Comparison of ENCODE assay signal across 35 cellular contexts in the genomic region with DNA sequence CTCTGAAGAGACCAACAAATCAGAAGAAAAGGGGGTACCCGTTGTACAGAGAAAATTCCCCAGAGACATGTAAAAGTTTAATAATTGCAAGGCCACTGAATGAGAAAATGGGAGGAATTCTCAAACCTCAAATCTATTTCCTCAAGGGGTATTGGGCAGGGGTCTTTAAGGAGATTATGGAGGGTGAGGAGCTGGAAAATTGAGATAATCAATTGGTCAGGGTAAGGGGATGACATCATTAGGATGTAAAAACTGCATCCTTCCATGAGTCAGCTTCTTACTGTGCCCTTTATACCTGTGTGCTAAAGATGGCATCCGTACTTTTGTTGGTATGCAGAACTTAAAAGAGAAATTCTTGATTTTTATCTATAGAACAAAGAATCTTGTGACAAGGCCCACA.
DNase-seq lines count a peak whose midpoint lies in the region; ATAC-seq, FAIRE-seq and TF ChIP-seq lines count a peak whose summit lies in the region.
"Had no signal": no experiment of that assay in that cellular context is flagged by ENCODE, and none has a peak within 500 bp of the region (broad histone marks: within the 10 kb centered on the region; RNA-seq: fewer than 3 reads in every experiment).

No MANE protein-coding gene starts in this region.

- no peak overlapping the region for H3K4me2 ChIP-seq in HepG2 (ENCODE audit: low read depth, low read length)
- H3K4me2 ChIP-seq in Karpas-422 (ENCODE audit: low read depth, low read length, poor library complexity, severe bottlenecking) = no peak overlapping the region
- H3K4me2 ChIP-seq: A549; BLaER1; BLaER1 treated with 17β-estradiol and CSF1 and Interleukin-3, amounts not matched to agents 10 nM and 100 nM had no signal

- intact Hi-C loops in HepG2 (cut with micrococcal nuclease; ENCODE audit: unreplicated experiment) = no loop called here
- intact Hi-C loops in right lobe of liver (cut with DNase I) = no loop called here

- BruUV-seq in HepG2 (replicated peaks; lab: Mats Ljungman, UMichigan) = no TSS peak

- no peak for DNase-seq in HepG2 (ENCODE audit: low spot score)
- no peak for DNase-seq in right lobe of liver
- peak; percentile 19 for DNase-seq in HT-29 (ENCODE audit: low spot score)
- DNase-seq in Karpas-422 = no peak
- DNase-seq in SJCRH30 = peak; percentile 11 to 74
- no peak for DNase-seq in activated CD4-positive, alpha-beta T cell treated with anti-CD3 and anti-CD28 coated beads for 4 hours
- DNase-seq: 8988T; ACHN; AML-193; BE2C; C1 segment of cervical spinal cord; Caco-2; Calu3; CD4-positive, alpha-beta memory T cell; CD4-positive, alpha-beta T cell; CD4-positive, CD25-positive, alpha-beta regulatory T cell; CD8-positive, alpha-beta memory T cell; CD8-positive, alpha-beta T cell; COR-L47; DMS 273 treated with DMSO at 0.1 percent for 48 hours; DMS153; DMS53; DMS79; DMS79 treated with DMSO at 0.1 percent for 48 hours; DND-41; EL had no signal

- no peak overlapping the region for H3K4me3 ChIP-seq in HepG2 (replicated peaks in 1 of 3; ENCODE audit: insufficient read depth in 1 of 3, low read depth in 2 of 3, low read length in 3 of 3)
- no peak overlapping the region for H3K4me3 ChIP-seq in right lobe of liver
- no peak overlapping the region for H3K4me3 ChIP-seq in Karpas-422 (ENCODE audit: low read length)
- peak overlapping the region; percentile 16; the same call in 1 of the 2 replicates for H3K4me3 ChIP-seq in SJCRH30
- H3K4me3 ChIP-seq: A549; BLaER1; BLaER1 treated with 17β-estradiol and CSF1 and Interleukin-3, amounts not matched to agents 10 nM and 100 nM had no signal

- in situ Hi-C loops in HepG2 (cut with HindIII; ENCODE audit: extremely low pct_ligation_motif_present, low pct_unique_long_range_greater_than_20kb) = no loop called here

- H2AFZ ChIP-seq in HepG2 (ENCODE audit: low read length) (no peak overlapping the region), Karpas-422 (ENCODE audit: low read length) (peak overlapping the region; percentile 74)

- POLR2A ChIA-PET in HepG2 (lab: Yijun Ruan, JAX) = no interaction called here

- 1% methylated on average over 2 of the region's 2 CpGs for WGBS in HepG2 (ENCODE audit: low lambda C conversion rate)
- 22% methylated on average over 2 of the region's 2 CpGs for WGBS in right lobe of liver (ENCODE audit: insufficient coverage, low coverage, low lambda C conversion rate, missing lambda C conversion rate)

- H3K36me3 ChIP-seq in HepG2 (replicated peaks in 1 of 2; ENCODE audit: control insufficient read depth in 1 of 2, insufficient read depth in 2 of 2, low read length in 2 of 2) (no peaks in the 10 kb centered on the region), right lobe of liver (no peaks in the 10 kb centered on the region), Karpas-422 (ENCODE audit: insufficient read depth, low read length) (no peaks in the 10 kb centered on the region), SJCRH30 (no peaks in the 10 kb centered on the region)
- H3K36me3 ChIP-seq: BE2C; BLaER1; BLaER1 treated with 17β-estradiol and CSF1 and Interleukin-3, amounts not matched to agents 10 nM and 100 nM had no signal

- CTCF ChIA-PET in HepG2 (lab: Yijun Ruan, JAX; ENCODE audit: low intra/inter-chr PET ratio, low total read pairs) = no interaction called here

- no peak overlapping the region for H3K27ac ChIP-seq in HepG2 (ENCODE audit: extremely low read length, insufficient read depth, low read length)
- H3K27ac ChIP-seq in right lobe of liver = no peak overlapping the region
- no peak overlapping the region for H3K27ac ChIP-seq in Karpas-422 (ENCODE audit: low read length)
- peak overlapping the region; percentile 89 for H3K27ac ChIP-seq in SJCRH30
- H3K27ac ChIP-seq: 22Rv1; A549; BLaER1; BLaER1 treated with 17β-estradiol and CSF1 and Interleukin-3, amounts not matched to agents 10 nM and 100 nM; C4-2B had no signal

- H3K27me3 ChIP-seq in HepG2 (ENCODE audit: control insufficient read depth in 1 of 2, insufficient read depth in 2 of 2, low read length in 2 of 2) = no peaks in the 10 kb centered on the region
- no peaks in the 10 kb centered on the region for H3K27me3 ChIP-seq in right lobe of liver
- H3K27me3 ChIP-seq in Karpas-422 (ENCODE audit: low read length) = no peaks in the 10 kb centered on the region
- no peaks in the 10 kb centered on the region for H3K27me3 ChIP-seq in SJCRH30
- H3K27me3 ChIP-seq: BE2C; BLaER1; BLaER1 treated with 17β-estradiol and CSF1 and Interleukin-3, amounts not matched to agents 10 nM and 100 nM had no signal

- ATAC-seq in HepG2 (no peak), right lobe of liver (no peak), HG03175 (IDR thresholded peaks at IDR 0.05; ENCODE audit: unreplicated experiment) (no peak), HG02588 (IDR thresholded peaks at IDR 0.05; ENCODE audit: unreplicated experiment) (no peak)
- ATAC-seq: A549; CD8-positive, alpha-beta T cell had no signal

- TF ChIP-seq CTCF in HepG2 (CRISPR knock-in tag; IDR thresholded peaks at IDR 0.05) (no peak), right lobe of liver (IDR thresholded peaks at IDR 0.05) (no peak)

- TF ChIP-seq EP300 in HepG2 (IDR thresholded peaks at IDR 0.05; ENCODE audit: low read depth in 2 of 2, low read length in 2 of 2) (no peak), HepG2 (CRISPR knock-in tag; IDR thresholded peaks at IDR 0.05; ENCODE audit: borderline replicate concordance) (no peak)

- H3K9ac ChIP-seq in HepG2 (ENCODE audit: insufficient read depth, low read depth, low read length) = no peak overlapping the region
- H3K9ac ChIP-seq in Karpas-422 (ENCODE audit: low read length) = no peak overlapping the region
- H3K9ac ChIP-seq: BLaER1; BLaER1 treated with 17β-estradiol and CSF1 and Interleukin-3, amounts not matched to agents 10 nM and 100 nM had no signal

- no peaks in the 10 kb centered on the region for H3K4me1 ChIP-seq in HepG2 (ENCODE audit: insufficient read depth, low read length)
- H3K4me1 ChIP-seq in right lobe of liver = no peaks in the 10 kb centered on the region
- no peaks in the 10 kb centered on the region for H3K4me1 ChIP-seq in Karpas-422 (ENCODE audit: low read length)
- H3K4me1 ChIP-seq in SJCRH30 = peaks cover 14% of the 10 kb centered on the region
- H3K4me1 ChIP-seq: A549; BE2C; BLaER1; BLaER1 treated with 17β-estradiol and CSF1 and Interleukin-3, amounts not matched to agents 10 nM and 100 nM; Caco-2 had no signal

- H3K79me2 ChIP-seq in HepG2 (ENCODE audit: insufficient read depth, low read length) (no peaks in the 10 kb centered on the region), Karpas-422 (ENCODE audit: low read length) (no peaks in the 10 kb centered on the region)

- no peaks in the 10 kb centered on the region for H3K9me2 ChIP-seq in Karpas-422 (replicated peaks; ENCODE audit: insufficient read depth, low read length)

- TF ChIP-seq RAD21 in HepG2 (CRISPR knock-in tag; IDR thresholded peaks at IDR 0.05) = no peak

- H3K9me3 ChIP-seq in HepG2 (ENCODE audit: low read length) (peaks cover 93% of the 10 kb centered on the region), right lobe of liver (no peaks in the 10 kb centered on the region), Karpas-422 (ENCODE audit: low read length) (0 out of 2 replicates have a peak, but pooled peaks cover 5% of the 10 kb centered on the region), SJCRH30 (replicated peaks) (no peaks in the 10 kb centered on the region)
- H3K9me3 ChIP-seq: A549, BE2C, Caco-2 had no signal

- no peak for FAIRE-seq in HepG2 (lab: Jason Lieb, UNC)
- FAIRE-seq: A204.1, A549, D721Med had no signal

- no peaks in the 10 kb centered on the region for H4K20me1 ChIP-seq in HepG2 (ENCODE audit: insufficient read depth, low read length)
- H4K20me1 ChIP-seq in Karpas-422 (ENCODE audit: insufficient read depth, low read depth, low read length) = no peaks in the 10 kb centered on the region
- H4K20me1 ChIP-seq: BLaER1; BLaER1 treated with 17β-estradiol and CSF1 and Interleukin-3, amounts not matched to agents 10 nM and 100 nM had no signal

- no peak for TF ChIP-seq POLR2A in HepG2 (IDR thresholded peaks at IDR 0.05; ENCODE audit: insufficient read depth in 1 of 2, low read depth in 2 of 2, low read length in 2 of 2)
- no peak for TF ChIP-seq POLR2A in right lobe of liver (IDR thresholded peaks at IDR 0.05)

TF ChIP-seq in HepG2, 621 proteins besides CTCF, POLR2A, EP300 and RAD21:
- TF ChIP-seq, protein P1, sequence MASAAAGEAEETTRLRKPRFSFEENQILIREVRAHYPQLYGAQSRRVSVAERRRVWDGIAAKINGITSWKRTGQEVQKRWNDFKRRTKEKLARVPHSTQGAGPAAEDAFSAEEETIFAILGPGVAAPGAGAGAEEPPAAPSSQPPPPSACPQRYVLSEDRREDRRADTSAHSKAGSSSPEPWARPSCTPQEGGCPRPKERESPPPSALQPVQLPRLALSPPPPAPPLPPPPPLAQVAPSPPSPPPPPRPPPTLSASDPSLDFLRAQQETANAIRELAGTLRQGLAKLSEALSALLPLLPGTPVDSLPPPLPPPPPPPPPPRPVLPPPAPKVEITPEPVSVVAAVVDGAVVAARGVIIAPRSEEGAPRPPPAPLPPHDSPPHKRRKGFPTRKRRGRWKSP (CRISPR knock-in tag; IDR thresholded peaks at IDR 0.05) = no peak
- TF ChIP-seq CREB1 (IDR thresholded peaks at IDR 0.05) (0 out of 2 replicates have a peak, but pooled peaks have one; percentile 19), CREB1 (CRISPR knock-in tag; IDR thresholded peaks at IDR 0.05) (no peak), ATF7 (IDR thresholded peaks at IDR 0.05) (peak; percentile 93), ATF7 (CRISPR knock-in tag; IDR thresholded peaks at IDR 0.05) (no peak), SNAI1 (CRISPR knock-in tag; IDR thresholded peaks at IDR 0.05; ENCODE audit: borderline replicate concordance) (no peak), ZNF567 (CRISPR knock-in tag; IDR thresholded peaks at IDR 0.05; ENCODE audit: borderline replicate concordance) (no peak)

Comparison
In these comparisons a context has a peak if more than half of its experiments do, and no peak if none do; other contexts are left out.
1. DNase-seq: peak in HT-29 (single experiment) and SJCRH30 (2 of 2); none in HepG2 (single experiment), right lobe of liver (0 of 3), Karpas-422 (single experiment) and activated CD4-positive, alpha-beta T cell treated with anti-CD3 and anti-CD28 coated beads for 4 hours (0 of 2).